Comparison of ENCODE assay signal across 1 cellular context in genomic region chr1:206465951-206466350, GRCh38.
A peak's percentile ranks its signal among the peaks of the same experiment; 100 is the strongest.
TF ChIP-seq lines count a peak whose summit lies in the region.

No MANE protein-coding gene starts in this region.

TF ChIP-seq in GM12878, 131 proteins besides CTCF, POLR2A, EP300 and RAD21 (continues in another document):
- TF ChIP-seq ZNF592 (IDR thresholded peaks at IDR 0.05) (no peak), HDAC6 (IDR thresholded peaks at IDR 0.05; ENCODE audit: unreplicated experiment) (no peak), ETV6 (conservative IDR thresholded peaks at IDR 0.05 in 1 of 2, IDR thresholded peaks at IDR 0.05 in 1 of 2; ENCODE audit: borderline replicate concordance in 1 of 2, low read depth in 1 of 2) (peak in 1 of 2 experiments; percentile 69; a peak in 1 of 4 replicates), BRCA1 (IDR thresholded peaks at IDR 0.05; ENCODE audit: low read depth, low read length) (no peak), PRDM15 (CRISPR knock-in tag; IDR thresholded peaks at IDR 0.05) (no peak), BHLHE40 (IDR thresholded peaks at IDR 0.05; ENCODE audit: borderline replicate concordance in 1 of 2, low read depth in 2 of 2, low read length in 1 of 2) (no peak), CHD2 (IDR thresholded peaks at IDR 0.05; ENCODE audit: borderline replicate concordance, low read depth, low read length) (no peak), JUNB (IDR thresholded peaks at IDR 0.05) (peak; percentile 89), SUZ12 (IDR thresholded peaks at IDR 0.05; ENCODE audit: unreplicated experiment) (no peak), BACH1 (IDR thresholded peaks at IDR 0.05; ENCODE audit: borderline replicate concordance) (no peak), POU2F2 (IDR thresholded peaks at IDR 0.05; ENCODE audit: borderline replicate concordance, low read depth, low read length) (no peak), EGR1 (IDR thresholded peaks at IDR 0.05; ENCODE audit: borderline replicate concordance in 1 of 2, low read depth in 2 of 2, low read length in 2 of 2) (no peak), PBX3 (IDR thresholded peaks at IDR 0.05; ENCODE audit: insufficient replicate concordance, low read depth, low read length) (no peak), ATF3 (IDR thresholded peaks at IDR 0.05; ENCODE audit: borderline replicate concordance, extremely low read depth, low read depth, low read length) (no peak), STAT3 (IDR thresholded peaks at IDR 0.05; ENCODE audit: low read depth, low read length) (no peak), MEF2B (IDR thresholded peaks at IDR 0.05; ENCODE audit: partially characterized antibody, poor library complexity, severe bottlenecking) (no peak), USF2 (IDR thresholded peaks at IDR 0.05; ENCODE audit: borderline replicate concordance, low read depth, low read length) (no peak), ZNF207 (IDR thresholded peaks at IDR 0.05; ENCODE audit: borderline replicate concordance) (no peak), BCL11A (IDR thresholded peaks at IDR 0.05; ENCODE audit: low read depth, low read length) (peak; percentile 20; the same call in 1 of the 2 replicates), RBBP5 (conservative IDR thresholded peaks at IDR 0.05) (no peak), E4F1 (IDR thresholded peaks at IDR 0.05; ENCODE audit: borderline replicate concordance, partially characterized antibody) (no peak), ATF7 (IDR thresholded peaks at IDR 0.05; ENCODE audit: low read depth) (no peak), ZNF217 (IDR thresholded peaks at IDR 0.05) (no peak), BCLAF1 (IDR thresholded peaks at IDR 0.05) (no peak), SREBF1 (IDR thresholded peaks at IDR 0.05; ENCODE audit: low read length) (peak; percentile 27; the same call in 1 of the 2 replicates), RFX5 (IDR thresholded peaks at IDR 0.05; ENCODE audit: low read depth, low read length) (no peak), EZH2 (IDR thresholded peaks at IDR 0.05; ENCODE audit: borderline replicate concordance, control insufficient read depth, low read depth, low read length) (no peak), NR2C2 (IDR thresholded peaks at IDR 0.05; ENCODE audit: borderline replicate concordance, control insufficient read depth, insufficient read length, low read depth) (no peak)
- TF ChIP-seq, protein P1, sequence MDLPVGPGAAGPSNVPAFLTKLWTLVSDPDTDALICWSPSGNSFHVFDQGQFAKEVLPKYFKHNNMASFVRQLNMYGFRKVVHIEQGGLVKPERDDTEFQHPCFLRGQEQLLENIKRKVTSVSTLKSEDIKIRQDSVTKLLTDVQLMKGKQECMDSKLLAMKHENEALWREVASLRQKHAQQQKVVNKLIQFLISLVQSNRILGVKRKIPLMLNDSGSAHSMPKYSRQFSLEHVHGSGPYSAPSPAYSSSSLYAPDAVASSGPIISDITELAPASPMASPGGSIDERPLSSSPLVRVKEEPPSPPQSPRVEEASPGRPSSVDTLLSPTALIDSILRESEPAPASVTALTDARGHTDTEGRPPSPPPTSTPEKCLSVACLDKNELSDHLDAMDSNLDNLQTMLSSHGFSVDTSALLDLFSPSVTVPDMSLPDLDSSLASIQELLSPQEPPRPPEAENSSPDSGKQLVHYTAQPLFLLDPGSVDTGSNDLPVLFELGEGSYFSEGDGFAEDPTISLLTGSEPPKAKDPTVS (IDR thresholded peaks at IDR 0.05; ENCODE audit: low read depth, low read length): no peak
- TF ChIP-seq, protein P2, sequence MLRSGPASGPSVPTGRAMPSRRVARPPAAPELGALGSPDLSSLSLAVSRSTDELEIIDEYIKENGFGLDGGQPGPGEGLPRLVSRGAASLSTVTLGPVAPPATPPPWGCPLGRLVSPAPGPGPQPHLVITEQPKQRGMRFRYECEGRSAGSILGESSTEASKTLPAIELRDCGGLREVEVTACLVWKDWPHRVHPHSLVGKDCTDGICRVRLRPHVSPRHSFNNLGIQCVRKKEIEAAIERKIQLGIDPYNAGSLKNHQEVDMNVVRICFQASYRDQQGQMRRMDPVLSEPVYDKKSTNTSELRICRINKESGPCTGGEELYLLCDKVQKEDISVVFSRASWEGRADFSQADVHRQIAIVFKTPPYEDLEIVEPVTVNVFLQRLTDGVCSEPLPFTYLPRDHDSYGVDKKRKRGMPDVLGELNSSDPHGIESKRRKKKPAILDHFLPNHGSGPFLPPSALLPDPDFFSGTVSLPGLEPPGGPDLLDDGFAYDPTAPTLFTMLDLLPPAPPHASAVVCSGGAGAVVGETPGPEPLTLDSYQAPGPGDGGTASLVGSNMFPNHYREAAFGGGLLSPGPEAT (IDR thresholded peaks at IDR 0.05; ENCODE audit: low read depth): no peak
- TF ChIP-seq, protein P3, sequence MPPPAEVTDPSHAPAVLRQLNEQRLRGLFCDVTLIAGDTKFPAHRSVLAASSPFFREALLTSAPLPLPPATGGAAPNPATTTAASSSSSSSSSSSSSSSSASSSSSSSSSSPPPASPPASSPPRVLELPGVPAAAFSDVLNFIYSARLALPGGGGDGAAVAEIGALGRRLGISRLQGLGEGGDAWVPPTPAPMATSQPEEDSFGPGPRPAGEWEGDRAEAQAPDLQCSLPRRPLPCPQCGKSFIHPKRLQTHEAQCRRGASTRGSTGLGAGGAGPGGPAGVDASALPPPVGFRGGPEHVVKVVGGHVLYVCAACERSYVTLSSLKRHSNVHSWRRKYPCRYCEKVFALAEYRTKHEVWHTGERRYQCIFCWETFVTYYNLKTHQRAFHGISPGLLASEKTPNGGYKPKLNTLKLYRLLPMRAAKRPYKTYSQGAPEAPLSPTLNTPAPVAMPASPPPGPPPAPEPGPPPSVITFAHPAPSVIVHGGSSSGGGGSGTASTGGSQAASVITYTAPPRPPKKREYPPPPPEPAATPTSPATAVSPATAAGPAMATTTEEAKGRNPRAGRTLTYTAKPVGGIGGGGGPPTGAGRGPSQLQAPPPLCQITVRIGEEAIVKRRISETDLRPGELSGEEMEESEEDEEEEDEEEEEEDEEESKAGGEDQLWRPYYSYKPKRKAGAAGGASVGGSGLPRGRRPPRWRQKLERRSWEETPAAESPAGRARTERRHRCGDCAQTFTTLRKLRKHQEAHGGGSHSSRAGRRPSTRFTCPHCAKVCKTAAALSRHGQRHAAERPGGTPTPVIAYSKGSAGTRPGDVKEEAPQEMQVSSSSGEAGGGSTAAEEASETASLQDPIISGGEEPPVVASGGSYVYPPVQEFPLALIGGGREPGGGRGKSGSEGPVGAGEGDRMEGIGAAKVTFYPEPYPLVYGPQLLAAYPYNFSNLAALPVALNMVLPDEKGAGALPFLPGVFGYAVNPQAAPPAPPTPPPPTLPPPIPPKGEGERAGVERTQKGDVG (CRISPR knock-in tag; IDR thresholded peaks at IDR 0.05): no peak
